In genomic region chr15:22838292-22839042, GRCh38 we compare ENCODE assay signal across 1 cellular context.
TF ChIP-seq lines count a peak whose summit lies in the region.

TSS of gene NIPA2 (plus strand) at chr15:22838666. CDS start at chr15:22851732, 13,066 bp downstream.

TF ChIP-seq in HepG2, 621 proteins besides CTCF, POLR2A, EP300 and RAD21 (continued from another document and continues in another):
- TF ChIP-seq PREB (CRISPR knock-in tag; IDR thresholded peaks at IDR 0.05) = no peak
- TF ChIP-seq, protein P1, sequence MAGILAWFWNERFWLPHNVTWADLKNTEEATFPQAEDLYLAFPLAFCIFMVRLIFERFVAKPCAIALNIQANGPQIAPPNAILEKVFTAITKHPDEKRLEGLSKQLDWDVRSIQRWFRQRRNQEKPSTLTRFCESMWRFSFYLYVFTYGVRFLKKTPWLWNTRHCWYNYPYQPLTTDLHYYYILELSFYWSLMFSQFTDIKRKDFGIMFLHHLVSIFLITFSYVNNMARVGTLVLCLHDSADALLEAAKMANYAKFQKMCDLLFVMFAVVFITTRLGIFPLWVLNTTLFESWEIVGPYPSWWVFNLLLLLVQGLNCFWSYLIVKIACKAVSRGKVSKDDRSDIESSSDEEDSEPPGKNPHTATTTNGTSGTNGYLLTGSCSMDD (CRISPR knock-in tag; IDR thresholded peaks at IDR 0.05) = no peak
- TF ChIP-seq ZNF580 (CRISPR knock-in tag; IDR thresholded peaks at IDR 0.05; ENCODE audit: borderline replicate concordance, low read depth) = no peak
- no peak for TF ChIP-seq ZNF572 (CRISPR knock-in tag; IDR thresholded peaks at IDR 0.05)
- no peak for TF ChIP-seq NFIB (CRISPR knock-in tag; IDR thresholded peaks at IDR 0.05; ENCODE audit: borderline replicate concordance)
- TF ChIP-seq ZNF552 (CRISPR knock-in tag; IDR thresholded peaks at IDR 0.05; ENCODE audit: borderline replicate concordance) = no peak
- TF ChIP-seq KDM2A (CRISPR knock-in tag; IDR thresholded peaks at IDR 0.05; ENCODE audit: borderline replicate concordance, low read depth) = peak; percentile 80
- no peak for TF ChIP-seq NR2F2 (IDR thresholded peaks at IDR 0.05; ENCODE audit: borderline replicate concordance, low read depth)
- TF ChIP-seq, protein P2, sequence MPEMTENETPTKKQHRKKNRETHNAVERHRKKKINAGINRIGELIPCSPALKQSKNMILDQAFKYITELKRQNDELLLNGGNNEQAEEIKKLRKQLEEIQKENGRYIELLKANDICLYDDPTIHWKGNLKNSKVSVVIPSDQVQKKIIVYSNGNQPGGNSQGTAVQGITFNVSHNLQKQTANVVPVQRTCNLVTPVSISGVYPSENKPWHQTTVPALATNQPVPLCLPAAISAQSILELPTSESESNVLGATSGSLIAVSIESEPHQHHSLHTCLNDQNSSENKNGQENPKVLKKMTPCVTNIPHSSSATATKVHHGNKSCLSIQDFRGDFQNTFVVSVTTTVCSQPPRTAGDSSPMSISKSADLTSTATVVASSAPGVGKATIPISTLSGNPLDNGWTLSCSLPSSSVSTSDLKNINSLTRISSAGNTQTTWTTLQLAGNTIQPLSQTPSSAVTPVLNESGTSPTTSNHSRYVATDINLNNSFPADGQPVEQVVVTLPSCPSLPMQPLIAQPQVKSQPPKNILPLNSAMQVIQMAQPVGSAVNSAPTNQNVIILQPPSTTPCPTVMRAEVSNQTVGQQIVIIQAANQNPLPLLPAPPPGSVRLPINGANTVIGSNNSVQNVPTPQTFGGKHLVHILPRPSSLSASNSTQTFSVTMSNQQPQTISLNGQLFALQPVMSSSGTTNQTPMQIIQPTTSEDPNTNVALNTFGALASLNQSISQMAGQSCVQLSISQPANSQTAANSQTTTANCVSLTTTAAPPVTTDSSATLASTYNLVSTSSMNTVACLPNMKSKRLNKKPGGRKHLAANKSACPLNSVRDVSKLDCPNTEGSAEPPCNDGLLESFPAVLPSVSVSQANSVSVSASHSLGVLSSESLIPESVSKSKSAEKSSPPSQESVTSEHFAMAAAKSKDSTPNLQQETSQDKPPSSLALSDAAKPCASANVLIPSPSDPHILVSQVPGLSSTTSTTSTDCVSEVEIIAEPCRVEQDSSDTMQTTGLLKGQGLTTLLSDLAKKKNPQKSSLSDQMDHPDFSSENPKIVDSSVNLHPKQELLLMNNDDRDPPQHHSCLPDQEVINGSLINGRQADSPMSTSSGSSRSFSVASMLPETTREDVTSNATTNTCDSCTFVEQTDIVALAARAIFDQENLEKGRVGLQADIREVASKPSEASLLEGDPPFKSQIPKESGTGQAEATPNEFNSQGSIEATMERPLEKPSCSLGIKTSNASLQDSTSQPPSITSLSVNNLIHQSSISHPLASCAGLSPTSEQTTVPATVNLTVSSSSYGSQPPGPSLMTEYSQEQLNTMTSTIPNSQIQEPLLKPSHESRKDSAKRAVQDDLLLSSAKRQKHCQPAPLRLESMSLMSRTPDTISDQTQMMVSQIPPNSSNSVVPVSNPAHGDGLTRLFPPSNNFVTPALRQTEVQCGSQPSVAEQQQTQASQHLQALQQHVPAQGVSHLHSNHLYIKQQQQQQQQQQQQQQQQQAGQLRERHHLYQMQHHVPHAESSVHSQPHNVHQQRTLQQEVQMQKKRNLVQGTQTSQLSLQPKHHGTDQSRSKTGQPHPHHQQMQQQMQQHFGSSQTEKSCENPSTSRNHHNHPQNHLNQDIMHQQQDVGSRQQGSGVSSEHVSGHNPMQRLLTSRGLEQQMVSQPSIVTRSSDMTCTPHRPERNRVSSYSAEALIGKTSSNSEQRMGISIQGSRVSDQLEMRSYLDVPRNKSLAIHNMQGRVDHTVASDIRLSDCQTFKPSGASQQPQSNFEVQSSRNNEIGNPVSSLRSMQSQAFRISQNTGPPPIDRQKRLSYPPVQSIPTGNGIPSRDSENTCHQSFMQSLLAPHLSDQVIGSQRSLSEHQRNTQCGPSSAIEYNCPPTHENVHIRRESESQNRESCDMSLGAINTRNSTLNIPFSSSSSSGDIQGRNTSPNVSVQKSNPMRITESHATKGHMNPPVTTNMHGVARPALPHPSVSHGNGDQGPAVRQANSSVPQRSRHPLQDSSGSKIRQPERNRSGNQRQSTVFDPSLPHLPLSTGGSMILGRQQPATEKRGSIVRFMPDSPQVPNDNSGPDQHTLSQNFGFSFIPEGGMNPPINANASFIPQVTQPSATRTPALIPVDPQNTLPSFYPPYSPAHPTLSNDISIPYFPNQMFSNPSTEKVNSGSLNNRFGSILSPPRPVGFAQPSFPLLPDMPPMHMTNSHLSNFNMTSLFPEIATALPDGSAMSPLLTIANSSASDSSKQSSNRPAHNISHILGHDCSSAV (CRISPR knock-in tag; IDR thresholded peaks at IDR 0.05; ENCODE audit: borderline replicate concordance) = no peak
- TF ChIP-seq FOSL1 (CRISPR knock-in tag; IDR thresholded peaks at IDR 0.05; ENCODE audit: borderline replicate concordance) = no peak
- TF ChIP-seq MTA1 (CRISPR knock-in tag; IDR thresholded peaks at IDR 0.05; ENCODE audit: borderline replicate concordance) = no peak
- TF ChIP-seq ZNF639 (CRISPR knock-in tag; conservative IDR thresholded peaks at IDR 0.05) = 0 out of 2 replicates have a peak, but pooled peaks have one; percentile 35
- no peak for TF ChIP-seq TOPORS (CRISPR knock-in tag; IDR thresholded peaks at IDR 0.05)
- TF ChIP-seq RFX1 (IDR thresholded peaks at IDR 0.05) = no peak
- 0 out of 2 replicates have a peak, but pooled peaks have one; percentile 37 for TF ChIP-seq ZNF224 (CRISPR knock-in tag; IDR thresholded peaks at IDR 0.05)
- TF ChIP-seq ZNF331 (CRISPR knock-in tag; IDR thresholded peaks at IDR 0.05) = peak; percentile 16; the same call in 1 of the 2 replicates
- TF ChIP-seq PAXIP1 (CRISPR knock-in tag; conservative IDR thresholded peaks at IDR 0.05) = no peak; the same call in 1 of the 2 replicates
- TF ChIP-seq CEBPB (IDR thresholded peaks at IDR 0.05; ENCODE audit: borderline replicate concordance, low read depth, low read length) = peak; percentile 95
- TF ChIP-seq E2F5 (CRISPR knock-in tag; conservative IDR thresholded peaks at IDR 0.05) = no peak; the same call in 1 of the 2 replicates
- TF ChIP-seq, protein P3, sequence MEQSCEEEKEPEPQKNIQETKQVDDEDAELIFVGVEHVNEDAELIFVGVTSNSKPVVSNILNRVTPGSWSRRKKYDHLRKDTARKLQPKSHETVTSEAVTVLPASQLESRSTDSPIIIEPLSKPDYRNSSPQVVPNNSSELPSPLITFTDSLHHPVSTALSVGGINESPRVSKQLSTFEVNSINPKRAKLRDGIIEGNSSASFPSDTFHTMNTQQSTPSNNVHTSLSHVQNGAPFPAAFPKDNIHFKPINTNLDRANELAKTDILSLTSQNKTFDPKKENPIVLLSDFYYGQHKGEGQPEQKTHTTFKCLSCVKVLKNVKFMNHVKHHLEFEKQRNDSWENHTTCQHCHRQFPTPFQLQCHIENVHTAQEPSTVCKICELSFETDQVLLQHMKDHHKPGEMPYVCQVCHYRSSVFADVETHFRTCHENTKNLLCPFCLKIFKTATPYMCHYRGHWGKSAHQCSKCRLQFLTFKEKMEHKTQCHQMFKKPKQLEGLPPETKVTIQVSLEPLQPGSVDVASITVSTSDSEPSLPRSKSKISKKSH (CRISPR knock-in tag; IDR thresholded peaks at IDR 0.05; ENCODE audit: borderline replicate concordance) = no peak
- TF ChIP-seq, protein P4, sequence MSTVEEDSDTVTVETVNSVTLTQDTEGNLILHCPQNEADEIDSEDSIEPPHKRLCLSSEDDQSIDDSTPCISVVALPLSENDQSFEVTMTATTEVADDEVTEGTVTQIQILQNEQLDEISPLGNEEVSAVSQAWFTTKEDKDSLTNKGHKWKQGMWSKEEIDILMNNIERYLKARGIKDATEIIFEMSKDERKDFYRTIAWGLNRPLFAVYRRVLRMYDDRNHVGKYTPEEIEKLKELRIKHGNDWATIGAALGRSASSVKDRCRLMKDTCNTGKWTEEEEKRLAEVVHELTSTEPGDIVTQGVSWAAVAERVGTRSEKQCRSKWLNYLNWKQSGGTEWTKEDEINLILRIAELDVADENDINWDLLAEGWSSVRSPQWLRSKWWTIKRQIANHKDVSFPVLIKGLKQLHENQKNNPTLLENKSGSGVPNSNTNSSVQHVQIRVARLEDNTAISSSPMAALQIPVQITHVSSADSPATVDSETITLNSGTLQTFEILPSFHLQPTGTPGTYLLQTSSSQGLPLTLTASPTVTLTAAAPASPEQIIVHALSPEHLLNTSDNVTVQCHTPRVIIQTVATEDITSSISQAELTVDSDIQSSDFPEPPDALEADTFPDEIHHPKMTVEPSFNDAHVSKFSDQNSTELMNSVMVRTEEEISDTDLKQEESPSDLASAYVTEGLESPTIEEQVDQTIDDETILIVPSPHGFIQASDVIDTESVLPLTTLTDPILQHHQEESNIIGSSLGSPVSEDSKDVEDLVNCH (CRISPR knock-in tag; IDR thresholded peaks at IDR 0.05) = no peak
- TF ChIP-seq SIN3B (IDR thresholded peaks at IDR 0.05; ENCODE audit: low read length) = peak; percentile 77; the same call in 1 of the 2 replicates
- no peak for TF ChIP-seq ZNF451 (CRISPR knock-in tag; IDR thresholded peaks at IDR 0.05)
- no peak for TF ChIP-seq PAWR (CRISPR knock-in tag; IDR thresholded peaks at IDR 0.05; ENCODE audit: borderline replicate concordance)
- no peak for TF ChIP-seq MED13 (CRISPR knock-in tag; IDR thresholded peaks at IDR 0.05)
- peak; percentile 92 for TF ChIP-seq ZSCAN31 (CRISPR knock-in tag; IDR thresholded peaks at IDR 0.05; ENCODE audit: low read depth)
- peak; percentile 21; the same call in 1 of the 2 replicates for TF ChIP-seq ZNF749 (CRISPR knock-in tag; IDR thresholded peaks at IDR 0.05; ENCODE audit: borderline replicate concordance)
- TF ChIP-seq SIN3A (IDR thresholded peaks at IDR 0.05; ENCODE audit: borderline replicate concordance, low read depth, low read length) = peak; percentile 48; the same call in 1 of the 2 replicates
- TF ChIP-seq DDIT3 (CRISPR knock-in tag; IDR thresholded peaks at IDR 0.05) = no peak
- 0 out of 2 replicates have a peak, but pooled peaks have one; percentile 43 for TF ChIP-seq MYPOP (CRISPR knock-in tag; IDR thresholded peaks at IDR 0.05)
- TF ChIP-seq ZNF562 (CRISPR knock-in tag; IDR thresholded peaks at IDR 0.05; ENCODE audit: borderline replicate concordance) = no peak
- no peak for TF ChIP-seq ZNF672 (CRISPR knock-in tag; IDR thresholded peaks at IDR 0.05)
- TF ChIP-seq ZNF720 (CRISPR knock-in tag; IDR thresholded peaks at IDR 0.05) = 0 out of 2 replicates have a peak, but pooled peaks have one; percentile 26
- TF ChIP-seq ZNF543 (CRISPR knock-in tag; IDR thresholded peaks at IDR 0.05) = no peak
